8 cellular contexts compared by ENCODE assay signal in genomic region chr2:20350753-20351554, GRCh38. TPM values are rescaled to one million over a fixed set of nuclear protein-coding genes. Genes with fewer than 3 reads are reported as not detected.
DNase-seq lines count a peak whose midpoint lies in the region; ATAC-seq and TF ChIP-seq lines count a peak whose summit lies in the region.

TSS of gene PUM2 (minus strand) at chr2:20350844. CDS start at chr2:20327360, 23,484 bp downstream.

- H3K79me2 ChIP-seq in DOHH2 (ENCODE audit: control insufficient read depth, low read length), result peaks cover 56% of the 10 kb centered on the region
- peaks cover 43% of the 10 kb centered on the region for H3K79me2 ChIP-seq in GM23338 (replicated peaks; ENCODE audit: insufficient read depth)

- no peaks in the 10 kb centered on the region for H3K9me3 Mint-ChIP-seq in GM23338

- H3K4me1 Mint-ChIP-seq in GM23338, result peaks cover 21% of the 10 kb centered on the region

- TF ChIP-seq CTCF in DOHH2 (IDR thresholded peaks at IDR 0.05; ENCODE audit: low read depth, low read length, poor library complexity, severe bottlenecking), result no peak
- TF ChIP-seq CTCF in GM23338 (conservative IDR thresholded peaks at IDR 0.05; ENCODE audit: low read depth in 2 of 2), result no peak
- TF ChIP-seq CTCF in esophagus squamous epithelium (IDR thresholded peaks at IDR 0.05), result peak in 3 of 6 experiments; percentile 10 to 26 (median 25)

- peak; percentile 97 for DNase-seq in GM23338 (ENCODE audit: low spot score)
- DNase-seq in Kasumi-1 (lab: John Stamatoyannopoulos, UW), result peak; percentile 92 to 93
- DNase-seq in RKO (ENCODE audit: low spot score), result peak; percentile 96
- DNase-seq in activated T-helper 1 cell treated with Interleukin-2 at 50 U/mL for 16 hours (ENCODE audit: low read depth), result peak; percentile 97
- peak; percentile 79 for DNase-seq in esophagus squamous epithelium (lab: John Stamatoyannopoulos, UW)
- peak; percentile 96 for DNase-seq in myocyte (ENCODE audit: low read depth)
- peak; percentile 90 to 94 for DNase-seq in stimulated activated CD8-positive, alpha-beta memory T cell treated with anti-CD3 and anti-CD28 coated beads, Interleukin-7, amount 100 ng/mL, for 4 hours (ENCODE audit: low read depth in 2 of 2)

- H3K4me2 ChIP-seq in DOHH2 (ENCODE audit: low read length), result peak within 1 kb of the TSS; percentile 98
- H3K4me2 ChIP-seq in GM23338, result peak within 1 kb of the TSS; percentile 94

- H3K27me3 Mint-ChIP-seq in GM23338 (ENCODE audit: insufficient read depth, low read depth, poor library complexity), result peaks cover 8% of the 10 kb centered on the region

- H4K20me1 ChIP-seq in DOHH2 (ENCODE audit: control insufficient read depth, insufficient read depth, low read depth, low read length) (peaks cover 34% of the 10 kb centered on the region), GM23338 (replicated peaks; ENCODE audit: insufficient read depth) (peaks cover 32% of the 10 kb centered on the region)

- TF ChIP-seq POLR2A in esophagus squamous epithelium (IDR thresholded peaks at IDR 0.05), result peak in 3 of 4 donors; percentile 41 to 84 (median 80)

- peaks cover 8% of the 10 kb centered on the region; the same call in 1 of the 2 replicates for H3F3A ChIP-seq in DOHH2 (ENCODE audit: control insufficient read depth, insufficient read depth)
- peaks cover 8% of the 10 kb centered on the region; the same call in 1 of the 2 replicates for H3F3A ChIP-seq in GM23338 (replicated peaks; ENCODE audit: low read depth)

- peak; percentile 77 for ATAC-seq in GM23338

- H3K36me3 Mint-ChIP-seq in GM23338 (ENCODE audit: low read depth), result peaks cover 11% of the 10 kb centered on the region

- H3K27ac Mint-ChIP-seq in GM23338, result peak within 1 kb of the TSS; percentile 95

- H3K36me3 ChIP-seq in DOHH2 (ENCODE audit: control insufficient read depth, low read length) (peaks cover 42% of the 10 kb centered on the region), GM23338 (ENCODE audit: insufficient read depth) (no peaks in the 10 kb centered on the region), esophagus squamous epithelium (peaks cover 0 to 5% (median 0%) of the 10 kb centered on the region in 3 donors)

- H3K27ac ChIP-seq in DOHH2 (ENCODE audit: low read depth, low read length) (peak within 1 kb of the TSS; percentile 94), GM23338 (ENCODE audit: low read depth) (peak within 1 kb of the TSS; percentile 98), esophagus squamous epithelium (peak within 1 kb of the TSS; percentile 97 to 99 (median 98))

- H3K9me3 ChIP-seq in DOHH2 (ENCODE audit: control insufficient read depth, insufficient read depth, low read length) (no peaks in the 10 kb centered on the region), esophagus squamous epithelium (no peaks in the 10 kb centered on the region)

- 0 to 1% methylated on average over 19 to 32 of the region's 70 CpGs for WGBS in esophagus squamous epithelium, 2 donors

- peak within 1 kb of the TSS; percentile 83; the same call in 2 of the 3 replicates for H3K4me3 Mint-ChIP-seq in GM23338

- H2AFZ ChIP-seq in GM23338, result peak within 1 kb of the TSS; percentile 20

- peak within 1 kb of the TSS; percentile 88 for H3K4me3 ChIP-seq in DOHH2 (ENCODE audit: low read length)
- peak within 1 kb of the TSS; percentile 79 for H3K4me3 ChIP-seq in GM23338
- H3K4me3 ChIP-seq in esophagus squamous epithelium, result peak within 1 kb of the TSS; percentile 84 to 97 (median 92)

- H3K27me3 ChIP-seq in DOHH2 (ENCODE audit: control insufficient read depth, low read length) (no peaks in the 10 kb centered on the region), GM23338 (ENCODE audit: insufficient read depth) (no peaks in the 10 kb centered on the region), esophagus squamous epithelium (no peaks in the 10 kb centered on the region)

- H3K9me2 ChIP-seq in DOHH2 (replicated peaks; ENCODE audit: control insufficient read depth, low read length) (no peaks in the 10 kb centered on the region), GM23338 (ENCODE audit: insufficient read depth) (no peaks in the 10 kb centered on the region)

- intact Hi-C loops in esophagus squamous epithelium (cut with DNase I), result no loop called here

- H3K4me1 ChIP-seq in DOHH2 (ENCODE audit: control insufficient read depth, low read length) (peaks cover 49% of the 10 kb centered on the region), GM23338 (ENCODE audit: insufficient read depth) (peaks cover 50% of the 10 kb centered on the region), esophagus squamous epithelium (peaks cover 43 to 82% (median 45%) of the 10 kb centered on the region in 3 donors)

TF ChIP-seq in GM23338, 12 proteins besides CTCF, POLR2A, EP300 and RAD21:
- TF ChIP-seq EZH2phosphoT487 (IDR thresholded peaks at IDR 0.05; ENCODE audit: unreplicated experiment) (no peak), REST (IDR thresholded peaks at IDR 0.05; ENCODE audit: unreplicated experiment) (peak; percentile 34), POLR2AphosphoS5 (IDR thresholded peaks at IDR 0.05; ENCODE audit: low read depth) (peak; percentile 96), CREB1 (CRISPR knock-in tag; IDR thresholded peaks at IDR 0.05; ENCODE audit: low read depth) (peak; percentile 61), ETS1 (IDR thresholded peaks at IDR 0.05) (0 out of 2 replicates have a peak, but pooled peaks have one; percentile 13)

RNA-seq across cellular contexts. Expression of gene PUM2, which starts in this region (rescaled TPM):
- total RNA-seq in GM23338 (2014; rRNA removed; shearing (Covaris generic)), result 84.2 and 94.1 TPM in 2 replicates
- 27.8 and 29.9 TPM in 2 replicates for polyA plus RNA-seq in GM23338 (2016; fragmentation: Nextera tagmentation; extraction: Ambion mirVana)
- total RNA-seq in esophagus squamous epithelium (10 to 100 TPM; 29.3 to 81.4 (median 48.2) TPM), myocyte (25.9 and 27.9 TPM in 2 replicates)
- polyA plus RNA-seq in myocyte (2012), result 26.1 TPM

Comparison
In these comparisons a context has a peak if more than half of its experiments do, and no peak if none do; other contexts are left out.
1. Peak in every context shown above with its lines: DNase-seq, ATAC-seq, H3K4me3 ChIP-seq and H3K27ac ChIP-seq.